ENCODE assay signal across 23 cellular contexts in the genomic region with DNA sequence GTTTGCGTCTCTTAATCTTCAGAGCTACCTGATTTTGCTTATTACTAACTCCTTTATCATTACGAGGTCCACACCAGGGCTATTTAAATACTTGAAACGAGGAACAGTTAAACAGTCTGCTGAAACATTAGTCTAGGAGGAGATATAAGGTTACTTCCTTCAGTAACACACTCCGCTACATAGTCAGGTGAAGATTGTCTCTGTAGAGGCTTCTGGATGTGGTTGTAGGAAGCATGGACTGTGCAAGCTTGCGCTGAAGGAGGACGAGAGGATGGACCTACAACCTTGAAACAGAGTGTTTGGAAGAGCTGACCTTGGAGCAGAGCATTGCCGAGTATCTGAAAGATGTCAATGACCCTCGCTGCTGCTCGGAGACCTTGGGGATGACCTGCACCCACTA. TPM values are rescaled to one million over a fixed set of nuclear protein-coding genes. Genes with fewer than 3 reads are reported as not detected.
DNase-seq lines count a peak whose midpoint lies in the region; ATAC-seq and TF ChIP-seq lines count a peak whose summit lies in the region.
"Had no signal": no experiment of that assay in that cellular context is flagged by ENCODE, and none has a peak within 500 bp of the region (broad histone marks: within the 10 kb centered on the region; RNA-seq: fewer than 3 reads in every experiment).

A gene with protein sequence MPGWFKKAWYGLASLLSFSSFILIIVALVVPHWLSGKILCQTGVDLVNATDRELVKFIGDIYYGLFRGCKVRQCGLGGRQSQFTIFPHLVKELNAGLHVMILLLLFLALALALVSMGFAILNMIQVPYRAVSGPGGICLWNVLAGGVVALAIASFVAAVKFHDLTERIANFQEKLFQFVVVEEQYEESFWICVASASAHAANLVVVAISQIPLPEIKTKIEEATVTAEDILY (plus strand): TSS at position 301 of the 400 bp plus-strand sequence. CDS start 102 bp downstream, outside the sequence.

- H3K27me3 ChIP-seq in CD4-positive, alpha-beta T cell (ENCODE audit: control insufficient read depth, insufficient read depth, low read length), result peaks cover 6% of the 10 kb centered on the region
- H3K27me3 ChIP-seq in layer of hippocampus (ENCODE audit: control insufficient read depth, insufficient read depth, low read length), result no peaks in the 10 kb centered on the region
- H3K27me3 ChIP-seq: SJSA1 had no signal

- intact Hi-C loops in CD4-positive, alpha-beta T cell (cut with DNase I, micrococcal nuclease), result loop anchor here in 1 of 2 experiments (2.0 to 5.0 kb wide), 2 partner anchors 97 to 512 kb away; partner anchors contain the start of gene MED28

- no peaks in the 10 kb centered on the region for H3K9me3 Mint-ChIP-seq in CD4-positive, alpha-beta T cell
- no peaks in the 10 kb centered on the region for H3K9me3 Mint-ChIP-seq in neural crest cell
- H3K9me3 Mint-ChIP-seq: CD14-positive monocyte, H9, HFFc6 had no signal

- H3K27me3 Mint-ChIP-seq in CD4-positive, alpha-beta T cell, result peaks cover 14% of the 10 kb centered on the region
- no peaks in the 10 kb centered on the region for H3K27me3 Mint-ChIP-seq in neural crest cell (ENCODE audit: low read depth)

- no peak for TF ChIP-seq CTCF in CD4-positive, alpha-beta T cell (IDR thresholded peaks at IDR 0.05)
- no peak for TF ChIP-seq CTCF in neural crest cell (conservative IDR thresholded peaks at IDR 0.05)

- no peak within 1 kb of the TSS for H3K27ac Mint-ChIP-seq in CD4-positive, alpha-beta T cell
- no peak within 1 kb of the TSS for H3K27ac Mint-ChIP-seq in neural crest cell (ENCODE audit: unreplicated experiment)
- H3K27ac Mint-ChIP-seq: B cell, CD14-positive monocyte, H9, HFFc6 had no signal

- H3K4me1 Mint-ChIP-seq in CD4-positive, alpha-beta T cell (ENCODE audit: low read depth), result peaks cover 30% of the 10 kb centered on the region
- H3K4me1 Mint-ChIP-seq in neural crest cell, result peaks cover 36% of the 10 kb centered on the region

- CTCF ChIA-PET in CD4-positive, alpha-beta T cell (lab: Charles Lee), result no interaction called here

- no peak for DNase-seq in CD4-positive, alpha-beta T cell
- DNase-seq in neural crest cell (ENCODE audit: low read depth, low spot score) (no peak), DMS153 (lab: John Stamatoyannopoulos, UW) (no peak), NCI-H2107 treated with DMSO at 0.1 percent for 48 hours (lab: John Stamatoyannopoulos, UW; ENCODE audit: unreplicated experiment) (no peak), DMS153 treated with DMSO at 0.1 percent for 48 hours (lab: John Stamatoyannopoulos, UW; ENCODE audit: unreplicated experiment) (no peak)
- DNase-seq: DND-41, H9, HFFc6, KBM-7, NCI-H1092 treated with DMSO at 0.1 percent for 48 hours, NCI-H1436 treated with DMSO at 0.1 percent for 48 hours, NCI-H1930, NCI-H446, NCI-H526, OCI-M1 had no signal

- peak within 1 kb of the TSS; percentile 46 for H3K4me3 Mint-ChIP-seq in CD4-positive, alpha-beta T cell
- peak within 1 kb of the TSS; percentile 65 for H3K4me3 Mint-ChIP-seq in neural crest cell
- H3K4me3 Mint-ChIP-seq: B cell, CD14-positive monocyte, H9, HFFc6 had no signal

- ATAC-seq in CD4-positive, alpha-beta T cell (ENCODE audit: poor library complexity), result no peak
- ATAC-seq in HG02884 (IDR thresholded peaks at IDR 0.05; ENCODE audit: unreplicated experiment), result no peak
- ATAC-seq: GM12878, Right ventricle myocardium inferior had no signal

- POLR2A ChIA-PET in CD4-positive, alpha-beta T cell (lab: Charles Lee), result no interaction called here

- H3K36me3 Mint-ChIP-seq in CD4-positive, alpha-beta T cell (ENCODE audit: low read depth), result peaks cover 14% of the 10 kb centered on the region
- H3K36me3 Mint-ChIP-seq in neural crest cell (ENCODE audit: low read depth), result no peaks in the 10 kb centered on the region
- H3K36me3 Mint-ChIP-seq: CD14-positive monocyte had no signal

- H3K27ac ChIP-seq in CD4-positive, alpha-beta T cell (ENCODE audit: low read depth, low read length), result no peak within 1 kb of the TSS
- H3K27ac ChIP-seq in angular gyrus (ENCODE audit: low read depth, low read length) (peak within 1 kb of the TSS; percentile 90), layer of hippocampus (ENCODE audit: low read depth, low read length) (peak within 1 kb of the TSS; percentile 74)
- H3K27ac ChIP-seq: SJSA1 had no signal

- no peaks in the 10 kb centered on the region for H3K9me3 ChIP-seq in CD4-positive, alpha-beta T cell (ENCODE audit: control insufficient read depth, low read length)
- H3K9me3 ChIP-seq: SJSA1 had no signal

RNA-seq across cellular contexts. Expression of the gene that starts here (rescaled TPM):
- not detected for total RNA-seq in CD4-positive, alpha-beta T cell
- total RNA-seq in neural crest cell, result not detected in 2 replicates
- total RNA-seq: B cell, GM12878, H9, HFFc6, Right ventricle myocardium inferior, SJSA1 had no signal
